In the genomic region with DNA sequence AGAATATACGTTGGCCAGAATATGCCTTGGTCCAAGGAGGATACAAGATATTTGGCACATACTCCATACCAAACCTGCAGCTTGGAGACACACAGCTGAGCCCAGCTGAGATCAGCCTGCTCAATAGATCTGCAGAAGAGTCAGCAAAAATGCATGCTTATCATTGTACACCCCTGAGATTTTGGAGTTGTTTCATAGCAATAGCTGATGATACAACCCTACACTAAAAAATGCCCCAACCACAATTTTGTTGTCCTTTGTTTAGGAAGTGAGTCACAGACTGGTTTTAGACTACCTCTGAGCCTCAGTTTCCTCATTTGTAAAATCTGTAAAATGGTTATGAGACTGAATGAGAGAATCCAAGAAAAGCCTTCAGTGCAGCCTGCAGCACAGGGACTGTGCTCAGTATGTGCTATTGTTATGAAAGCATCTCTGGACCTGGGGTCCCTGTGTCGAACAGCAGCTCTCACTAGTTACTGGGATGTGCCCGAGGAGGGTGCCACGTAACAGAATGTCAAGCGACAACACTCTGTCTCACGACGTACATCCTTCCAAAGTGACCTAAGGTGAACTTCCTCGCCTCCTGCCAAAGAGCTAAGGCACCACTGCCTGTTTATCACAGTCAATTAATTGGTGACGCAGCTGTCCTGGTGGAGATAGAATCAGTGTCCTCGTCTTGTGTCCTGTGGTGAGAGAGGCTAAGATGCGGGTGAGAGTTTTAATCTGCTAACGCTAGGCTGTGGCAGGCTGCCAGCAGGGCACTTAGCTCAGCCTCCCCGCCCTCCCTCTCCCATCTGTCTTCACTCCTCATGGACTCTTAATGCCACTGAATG, we compare ENCODE assay signal across 1 cellular context.
TF ChIP-seq lines count a peak whose summit lies in the region.

No MANE protein-coding gene starts in this region.

TF ChIP-seq in HEK293, 187 proteins besides CTCF, POLR2A, EP300 and RAD21 (continued from another document and continues in another):
- TF ChIP-seq, protein P1, sequence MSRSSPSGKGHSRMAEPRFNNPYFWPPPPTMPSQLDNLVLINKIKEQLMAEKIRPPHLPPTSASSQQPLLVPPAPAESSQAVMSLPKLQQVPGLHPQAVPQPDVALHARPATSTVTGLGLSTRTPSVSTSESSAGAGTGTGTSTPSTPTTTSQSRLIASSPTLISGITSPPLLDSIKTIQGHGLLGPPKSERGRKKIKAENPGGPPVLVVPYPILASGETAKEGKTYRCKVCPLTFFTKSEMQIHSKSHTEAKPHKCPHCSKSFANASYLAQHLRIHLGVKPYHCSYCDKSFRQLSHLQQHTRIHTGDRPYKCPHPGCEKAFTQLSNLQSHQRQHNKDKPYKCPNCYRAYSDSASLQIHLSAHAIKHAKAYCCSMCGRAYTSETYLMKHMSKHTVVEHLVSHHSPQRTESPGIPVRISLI (tag by site-specific recombination; IDR thresholded peaks at IDR 0.05), result no peak
- no peak for TF ChIP-seq MZF1 (tag by site-specific recombination; IDR thresholded peaks at IDR 0.05; ENCODE audit: borderline replicate concordance)
- TF ChIP-seq SP3 (tag by site-specific recombination; IDR thresholded peaks at IDR 0.05), result no peak
- no peak for TF ChIP-seq BCL11A (tag by site-specific recombination; IDR thresholded peaks at IDR 0.05; ENCODE audit: low read depth)
- TF ChIP-seq ZNF2 (tag by site-specific recombination; IDR thresholded peaks at IDR 0.05), result no peak
- TF ChIP-seq SETDB1 (IDR thresholded peaks at IDR 0.05; ENCODE audit: insufficient read length, low read length), result no peak
- TF ChIP-seq ZNF548 (tag by site-specific recombination; IDR thresholded peaks at IDR 0.05), result no peak
- TF ChIP-seq ZNF133 (tag by site-specific recombination; IDR thresholded peaks at IDR 0.05), result no peak
- no peak for TF ChIP-seq EGR2 (tag by site-specific recombination; IDR thresholded peaks at IDR 0.05; ENCODE audit: low read depth)
- no peak for TF ChIP-seq TCF7L2 (IDR thresholded peaks at IDR 0.05; ENCODE audit: borderline replicate concordance, low read depth, low read length)
- TF ChIP-seq KLF7 (tag by site-specific recombination; IDR thresholded peaks at IDR 0.05; ENCODE audit: borderline replicate concordance), result no peak
- no peak for TF ChIP-seq ZNF768 (tag by site-specific recombination; IDR thresholded peaks at IDR 0.05)
- TF ChIP-seq ZNF292 (tag by site-specific recombination; IDR thresholded peaks at IDR 0.05; ENCODE audit: borderline replicate concordance, low read depth), result no peak
- TF ChIP-seq, protein P2, sequence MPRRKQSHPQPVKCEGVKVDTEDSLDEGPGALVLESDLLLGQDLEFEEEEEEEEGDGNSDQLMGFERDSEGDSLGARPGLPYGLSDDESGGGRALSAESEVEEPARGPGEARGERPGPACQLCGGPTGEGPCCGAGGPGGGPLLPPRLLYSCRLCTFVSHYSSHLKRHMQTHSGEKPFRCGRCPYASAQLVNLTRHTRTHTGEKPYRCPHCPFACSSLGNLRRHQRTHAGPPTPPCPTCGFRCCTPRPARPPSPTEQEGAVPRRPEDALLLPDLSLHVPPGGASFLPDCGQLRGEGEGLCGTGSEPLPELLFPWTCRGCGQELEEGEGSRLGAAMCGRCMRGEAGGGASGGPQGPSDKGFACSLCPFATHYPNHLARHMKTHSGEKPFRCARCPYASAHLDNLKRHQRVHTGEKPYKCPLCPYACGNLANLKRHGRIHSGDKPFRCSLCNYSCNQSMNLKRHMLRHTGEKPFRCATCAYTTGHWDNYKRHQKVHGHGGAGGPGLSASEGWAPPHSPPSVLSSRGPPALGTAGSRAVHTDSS (tag by site-specific recombination; IDR thresholded peaks at IDR 0.05), result no peak
- no peak for TF ChIP-seq SALL2 (tag by site-specific recombination; IDR thresholded peaks at IDR 0.05; ENCODE audit: borderline replicate concordance)
- TF ChIP-seq ZFP41 (tag by site-specific recombination; IDR thresholded peaks at IDR 0.05; ENCODE audit: borderline replicate concordance), result no peak
- TF ChIP-seq, protein P3, sequence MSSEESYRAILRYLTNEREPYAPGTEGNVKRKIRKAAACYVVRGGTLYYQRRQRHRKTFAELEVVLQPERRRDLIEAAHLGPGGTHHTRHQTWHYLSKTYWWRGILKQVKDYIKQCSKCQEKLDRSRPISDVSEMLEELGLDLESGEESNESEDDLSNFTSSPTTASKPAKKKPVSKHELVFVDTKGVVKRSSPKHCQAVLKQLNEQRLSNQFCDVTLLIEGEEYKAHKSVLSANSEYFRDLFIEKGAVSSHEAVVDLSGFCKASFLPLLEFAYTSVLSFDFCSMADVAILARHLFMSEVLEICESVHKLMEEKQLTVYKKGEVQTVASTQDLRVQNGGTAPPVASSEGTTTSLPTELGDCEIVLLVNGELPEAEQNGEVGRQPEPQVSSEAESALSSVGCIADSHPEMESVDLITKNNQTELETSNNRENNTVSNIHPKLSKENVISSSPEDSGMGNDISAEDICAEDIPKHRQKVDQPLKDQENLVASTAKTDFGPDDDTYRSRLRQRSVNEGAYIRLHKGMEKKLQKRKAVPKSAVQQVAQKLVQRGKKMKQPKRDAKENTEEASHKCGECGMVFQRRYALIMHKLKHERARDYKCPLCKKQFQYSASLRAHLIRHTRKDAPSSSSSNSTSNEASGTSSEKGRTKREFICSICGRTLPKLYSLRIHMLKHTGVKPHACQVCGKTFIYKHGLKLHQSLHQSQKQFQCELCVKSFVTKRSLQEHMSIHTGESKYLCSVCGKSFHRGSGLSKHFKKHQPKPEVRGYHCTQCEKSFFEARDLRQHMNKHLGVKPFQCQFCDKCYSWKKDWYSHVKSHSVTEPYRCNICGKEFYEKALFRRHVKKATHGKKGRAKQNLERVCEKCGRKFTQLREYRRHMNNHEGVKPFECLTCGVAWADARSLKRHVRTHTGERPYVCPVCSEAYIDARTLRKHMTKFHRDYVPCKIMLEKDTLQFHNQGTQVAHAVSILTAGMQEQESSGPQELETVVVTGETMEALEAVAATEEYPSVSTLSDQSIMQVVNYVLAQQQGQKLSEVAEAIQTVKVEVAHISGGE (tag by site-specific recombination; conservative IDR thresholded peaks at IDR 0.05; ENCODE audit: low read depth), result no peak
- no peak for TF ChIP-seq KLF10 (tag by site-specific recombination; IDR thresholded peaks at IDR 0.05)
- peak; percentile 81 for TF ChIP-seq ZNF324 (tag by site-specific recombination; IDR thresholded peaks at IDR 0.05)
- TF ChIP-seq, protein P4, sequence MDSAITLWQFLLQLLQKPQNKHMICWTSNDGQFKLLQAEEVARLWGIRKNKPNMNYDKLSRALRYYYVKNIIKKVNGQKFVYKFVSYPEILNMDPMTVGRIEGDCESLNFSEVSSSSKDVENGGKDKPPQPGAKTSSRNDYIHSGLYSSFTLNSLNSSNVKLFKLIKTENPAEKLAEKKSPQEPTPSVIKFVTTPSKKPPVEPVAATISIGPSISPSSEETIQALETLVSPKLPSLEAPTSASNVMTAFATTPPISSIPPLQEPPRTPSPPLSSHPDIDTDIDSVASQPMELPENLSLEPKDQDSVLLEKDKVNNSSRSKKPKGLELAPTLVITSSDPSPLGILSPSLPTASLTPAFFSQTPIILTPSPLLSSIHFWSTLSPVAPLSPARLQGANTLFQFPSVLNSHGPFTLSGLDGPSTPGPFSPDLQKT (IDR thresholded peaks at IDR 0.05; ENCODE audit: borderline replicate concordance, low read depth, low read length), result no peak
- TF ChIP-seq ZNF549 (tag by site-specific recombination; IDR thresholded peaks at IDR 0.05), result no peak
- TF ChIP-seq ZNF341 (tag by site-specific recombination; IDR thresholded peaks at IDR 0.05; ENCODE audit: low read depth), result peak; percentile 96
- no peak for TF ChIP-seq ZNF202 (tag by site-specific recombination; IDR thresholded peaks at IDR 0.05; ENCODE audit: borderline replicate concordance)
- peak; percentile 75 for TF ChIP-seq ZNF843 (tag by site-specific recombination; IDR thresholded peaks at IDR 0.05)
- TF ChIP-seq, protein P5, sequence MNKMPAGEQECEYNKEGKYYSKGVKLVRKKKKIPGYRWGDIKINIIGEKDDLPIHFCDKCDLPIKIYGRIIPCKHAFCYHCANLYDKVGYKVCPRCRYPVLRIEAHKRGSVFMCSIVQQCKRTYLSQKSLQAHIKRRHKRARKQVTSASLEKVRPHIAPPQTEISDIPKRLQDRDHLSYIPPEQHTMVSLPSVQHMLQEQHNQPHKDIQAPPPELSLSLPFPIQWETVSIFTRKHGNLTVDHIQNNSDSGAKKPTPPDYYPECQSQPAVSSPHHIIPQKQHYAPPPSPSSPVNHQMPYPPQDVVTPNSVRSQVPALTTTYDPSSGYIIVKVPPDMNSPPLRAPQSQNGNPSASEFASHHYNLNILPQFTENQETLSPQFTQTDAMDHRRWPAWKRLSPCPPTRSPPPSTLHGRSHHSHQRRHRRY (tag by site-specific recombination; IDR thresholded peaks at IDR 0.05), result no peak
- TF ChIP-seq, protein P6, sequence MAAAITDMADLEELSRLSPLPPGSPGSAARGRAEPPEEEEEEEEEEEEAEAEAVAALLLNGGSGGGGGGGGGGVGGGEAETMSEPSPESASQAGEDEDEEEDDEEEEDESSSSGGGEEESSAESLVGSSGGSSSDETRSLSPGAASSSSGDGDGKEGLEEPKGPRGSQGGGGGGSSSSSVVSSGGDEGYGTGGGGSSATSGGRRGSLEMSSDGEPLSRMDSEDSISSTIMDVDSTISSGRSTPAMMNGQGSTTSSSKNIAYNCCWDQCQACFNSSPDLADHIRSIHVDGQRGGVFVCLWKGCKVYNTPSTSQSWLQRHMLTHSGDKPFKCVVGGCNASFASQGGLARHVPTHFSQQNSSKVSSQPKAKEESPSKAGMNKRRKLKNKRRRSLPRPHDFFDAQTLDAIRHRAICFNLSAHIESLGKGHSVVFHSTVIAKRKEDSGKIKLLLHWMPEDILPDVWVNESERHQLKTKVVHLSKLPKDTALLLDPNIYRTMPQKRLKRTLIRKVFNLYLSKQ (tag by site-specific recombination; IDR thresholded peaks at IDR 0.05; ENCODE audit: borderline replicate concordance), result no peak
- no peak for TF ChIP-seq ZNF514 (tag by site-specific recombination; IDR thresholded peaks at IDR 0.05)
- peak; percentile 81 for TF ChIP-seq SP7 (tag by site-specific recombination; IDR thresholded peaks at IDR 0.05)
- no peak for TF ChIP-seq YY1 (tag by site-specific recombination; IDR thresholded peaks at IDR 0.05)
- peak; percentile 40; the same call in 1 of the 2 replicates for TF ChIP-seq ZNF140 (tag by site-specific recombination; IDR thresholded peaks at IDR 0.05)
- no peak for TF ChIP-seq ZNF624 (tag by site-specific recombination; IDR thresholded peaks at IDR 0.05)
- TF ChIP-seq, protein P7, sequence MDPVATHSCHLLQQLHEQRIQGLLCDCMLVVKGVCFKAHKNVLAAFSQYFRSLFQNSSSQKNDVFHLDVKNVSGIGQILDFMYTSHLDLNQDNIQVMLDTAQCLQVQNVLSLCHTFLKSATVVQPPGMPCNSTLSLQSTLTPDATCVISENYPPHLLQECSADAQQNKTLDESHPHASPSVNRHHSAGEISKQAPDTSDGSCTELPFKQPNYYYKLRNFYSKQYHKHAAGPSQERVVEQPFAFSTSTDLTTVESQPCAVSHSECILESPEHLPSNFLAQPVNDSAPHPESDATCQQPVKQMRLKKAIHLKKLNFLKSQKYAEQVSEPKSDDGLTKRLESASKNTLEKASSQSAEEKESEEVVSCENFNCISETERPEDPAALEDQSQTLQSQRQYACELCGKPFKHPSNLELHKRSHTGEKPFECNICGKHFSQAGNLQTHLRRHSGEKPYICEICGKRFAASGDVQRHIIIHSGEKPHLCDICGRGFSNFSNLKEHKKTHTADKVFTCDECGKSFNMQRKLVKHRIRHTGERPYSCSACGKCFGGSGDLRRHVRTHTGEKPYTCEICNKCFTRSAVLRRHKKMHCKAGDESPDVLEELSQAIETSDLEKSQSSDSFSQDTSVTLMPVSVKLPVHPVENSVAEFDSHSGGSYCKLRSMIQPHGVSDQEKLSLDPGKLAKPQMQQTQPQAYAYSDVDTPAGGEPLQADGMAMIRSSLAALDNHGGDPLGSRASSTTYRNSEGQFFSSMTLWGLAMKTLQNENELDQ (tag by site-specific recombination; IDR thresholded peaks at IDR 0.05; ENCODE audit: low read depth), result no peak
- no peak for TF ChIP-seq ZNF423 (tag by site-specific recombination; IDR thresholded peaks at IDR 0.05)
- no peak for TF ChIP-seq ZNF16 (tag by site-specific recombination; IDR thresholded peaks at IDR 0.05; ENCODE audit: low read depth)
- TF ChIP-seq ZNF350 (tag by site-specific recombination; IDR thresholded peaks at IDR 0.05), result no peak
- no peak for TF ChIP-seq ZNF223 (tag by site-specific recombination; IDR thresholded peaks at IDR 0.05)
- TF ChIP-seq, protein P8, sequence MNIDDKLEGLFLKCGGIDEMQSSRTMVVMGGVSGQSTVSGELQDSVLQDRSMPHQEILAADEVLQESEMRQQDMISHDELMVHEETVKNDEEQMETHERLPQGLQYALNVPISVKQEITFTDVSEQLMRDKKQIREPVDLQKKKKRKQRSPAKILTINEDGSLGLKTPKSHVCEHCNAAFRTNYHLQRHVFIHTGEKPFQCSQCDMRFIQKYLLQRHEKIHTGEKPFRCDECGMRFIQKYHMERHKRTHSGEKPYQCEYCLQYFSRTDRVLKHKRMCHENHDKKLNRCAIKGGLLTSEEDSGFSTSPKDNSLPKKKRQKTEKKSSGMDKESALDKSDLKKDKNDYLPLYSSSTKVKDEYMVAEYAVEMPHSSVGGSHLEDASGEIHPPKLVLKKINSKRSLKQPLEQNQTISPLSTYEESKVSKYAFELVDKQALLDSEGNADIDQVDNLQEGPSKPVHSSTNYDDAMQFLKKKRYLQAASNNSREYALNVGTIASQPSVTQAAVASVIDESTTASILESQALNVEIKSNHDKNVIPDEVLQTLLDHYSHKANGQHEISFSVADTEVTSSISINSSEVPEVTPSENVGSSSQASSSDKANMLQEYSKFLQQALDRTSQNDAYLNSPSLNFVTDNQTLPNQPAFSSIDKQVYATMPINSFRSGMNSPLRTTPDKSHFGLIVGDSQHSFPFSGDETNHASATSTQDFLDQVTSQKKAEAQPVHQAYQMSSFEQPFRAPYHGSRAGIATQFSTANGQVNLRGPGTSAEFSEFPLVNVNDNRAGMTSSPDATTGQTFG (tag by site-specific recombination; IDR thresholded peaks at IDR 0.05; ENCODE audit: borderline replicate concordance), result no peak
- TF ChIP-seq ZNF629 (tag by site-specific recombination; IDR thresholded peaks at IDR 0.05), result peak; percentile 93
- no peak for TF ChIP-seq ZNF785 (tag by site-specific recombination; IDR thresholded peaks at IDR 0.05)
- TF ChIP-seq HOXA7 (CRISPR knock-in tag; IDR thresholded peaks at IDR 0.05; ENCODE audit: borderline replicate concordance), result no peak
- TF ChIP-seq ZSCAN23 (tag by site-specific recombination; IDR thresholded peaks at IDR 0.05), result peak; percentile 57; the same call in 1 of the 2 replicates
- no peak for TF ChIP-seq ZNF626 (tag by site-specific recombination; IDR thresholded peaks at IDR 0.05)
- TF ChIP-seq SCRT2 (tag by site-specific recombination; IDR thresholded peaks at IDR 0.05), result no peak
- TF ChIP-seq KLF8 (tag by site-specific recombination; IDR thresholded peaks at IDR 0.05), result no peak
- TF ChIP-seq ZNF473 (tag by site-specific recombination; IDR thresholded peaks at IDR 0.05), result no peak
- TF ChIP-seq, protein P9, sequence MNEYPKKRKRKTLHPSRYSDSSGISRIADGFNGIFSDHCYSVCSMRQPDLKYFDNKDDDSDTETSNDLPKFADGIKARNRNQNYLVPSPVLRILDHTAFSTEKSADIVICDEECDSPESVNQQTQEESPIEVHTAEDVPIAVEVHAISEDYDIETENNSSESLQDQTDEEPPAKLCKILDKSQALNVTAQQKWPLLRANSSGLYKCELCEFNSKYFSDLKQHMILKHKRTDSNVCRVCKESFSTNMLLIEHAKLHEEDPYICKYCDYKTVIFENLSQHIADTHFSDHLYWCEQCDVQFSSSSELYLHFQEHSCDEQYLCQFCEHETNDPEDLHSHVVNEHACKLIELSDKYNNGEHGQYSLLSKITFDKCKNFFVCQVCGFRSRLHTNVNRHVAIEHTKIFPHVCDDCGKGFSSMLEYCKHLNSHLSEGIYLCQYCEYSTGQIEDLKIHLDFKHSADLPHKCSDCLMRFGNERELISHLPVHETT (tag by site-specific recombination; IDR thresholded peaks at IDR 0.05), result peak; percentile 46; the same call in 1 of the 2 replicates
- TF ChIP-seq ZNF585B (tag by site-specific recombination; IDR thresholded peaks at IDR 0.05), result no peak
